Comparison of ENCODE assay signal across 8 cellular contexts in the genomic region with DNA sequence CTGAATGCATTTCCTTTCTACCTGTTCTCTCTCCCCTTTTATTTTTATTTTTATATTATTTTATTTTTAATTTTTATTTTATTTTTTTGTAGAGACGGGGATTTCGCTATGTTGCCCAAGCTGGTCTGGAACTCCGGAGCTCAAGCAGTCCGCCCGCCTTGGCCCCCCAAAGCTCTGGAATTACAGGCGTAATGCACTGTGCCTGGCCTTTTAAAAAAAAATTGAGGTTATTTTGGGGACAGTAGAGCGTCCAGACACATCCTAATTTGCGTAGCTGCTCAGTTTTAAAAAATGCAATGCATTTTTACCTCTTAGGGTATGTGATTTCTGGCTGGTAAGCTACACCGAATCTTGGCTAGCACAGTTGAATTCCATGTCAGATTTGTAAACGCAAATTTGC. TPM values are rescaled to one million over a fixed set of nuclear protein-coding genes. Genes with fewer than 3 reads are reported as not detected.
A peak's percentile ranks its signal among the peaks of the same experiment; 100 is the strongest.
DNase-seq lines count a peak whose midpoint lies in the region; ATAC-seq and TF ChIP-seq lines count a peak whose summit lies in the region.
"Not testable (repeated sequence)": the region's sequence is repeated elsewhere in the genome, so short reads cannot be mapped to it uniquely, and the experiment has no call there.
"Had no signal": no experiment of that assay in that cellular context is flagged by ENCODE, and none has a peak within 500 bp of the region (broad histone marks: within the 10 kb centered on the region; RNA-seq: fewer than 3 reads in every experiment).

No MANE protein-coding gene starts in this region.

- not testable (repeated sequence) for H3K27ac ChIP-seq in PC-3 (ENCODE audit: low read length)
- H3K27ac ChIP-seq in skin epidermis, result peak overlapping the region in 3 of 21 experiments; percentile 60 to 84 (median 64)

- BruUV-seq in PC-3 (replicated peaks; lab: Mats Ljungman, UMichigan), result not testable (repeated sequence)

- H3K9me2 ChIP-seq in PC-3 (replicated peaks; ENCODE audit: low read length), result not testable (repeated sequence)

- H3K9me3 Mint-ChIP-seq in activated T-cell treated with anti-CD3 and anti-CD28 coated beads, Interleukin-2, amount 50 U/mL, for 4 hours, result not testable (repeated sequence)

- H3K9ac ChIP-seq in PC-3 (ENCODE audit: low read length), result not testable (repeated sequence)

- DNase-seq in PC-3; activated T-cell treated with anti-CD3 and anti-CD28 coated beads, Interleukin-2, amount 50 U/mL, for 4 hours: not testable (repeated sequence)
- DNase-seq in choroid plexus epithelial cell (ENCODE audit: low read depth) (peak; percentile 15), left cardiac atrium (peak; percentile 20), mucosa of descending colon (peak; percentile 10 to 42 (median 36))

- not testable (repeated sequence) for H4K20me1 ChIP-seq in PC-3 (ENCODE audit: low read length)

- intact Hi-C loops in PC-3 (cut with micrococcal nuclease); left cardiac atrium (cut with DNase I); mucosa of descending colon (cut with DNase I, micrococcal nuclease): not testable (repeated sequence)

- not testable (repeated sequence) for H3K4me1 Mint-ChIP-seq in activated T-cell treated with anti-CD3 and anti-CD28 coated beads, Interleukin-2, amount 50 U/mL, for 4 hours (ENCODE audit: low read depth)

- not testable (repeated sequence) for H3K4me1 ChIP-seq in PC-3 (ENCODE audit: insufficient read depth, low read length); mucosa of descending colon (ENCODE audit: low read depth)

- H3K4me3 Mint-ChIP-seq in activated T-cell treated with anti-CD3 and anti-CD28 coated beads, Interleukin-2, amount 50 U/mL, for 4 hours, result peak overlapping the region; percentile 58

- H3K4me2 ChIP-seq in PC-3 (ENCODE audit: low read length), result peak overlapping the region; percentile 70

- H3K36me3 Mint-ChIP-seq in activated T-cell treated with anti-CD3 and anti-CD28 coated beads, Interleukin-2, amount 50 U/mL, for 4 hours (ENCODE audit: insufficient read depth), result not testable (repeated sequence)

- not testable (repeated sequence) for TF ChIP-seq CTCF in GM12875 (IDR thresholded peaks at IDR 0.05; ENCODE audit: borderline replicate concordance, insufficient read depth, low read depth, low read length); PC-3 (conservative IDR thresholded peaks at IDR 0.05; ENCODE audit: low read depth, low read length); choroid plexus epithelial cell (conservative IDR thresholded peaks at IDR 0.05; ENCODE audit: low read depth, low read length); mucosa of descending colon (IDR thresholded peaks at IDR 0.05)

- POLR2A ChIA-PET in PC-3 (lab: Charles Lee; ENCODE audit: unreplicated experiment), result not testable (repeated sequence)

- not testable (repeated sequence) for H3K9me3 ChIP-seq in PC-3 (ENCODE audit: low read length); mucosa of descending colon

- H3K79me2 ChIP-seq in PC-3 (ENCODE audit: low read length), result not testable (repeated sequence)

- H3K27me3 Mint-ChIP-seq in activated T-cell treated with anti-CD3 and anti-CD28 coated beads, Interleukin-2, amount 50 U/mL, for 4 hours (ENCODE audit: low read depth), result not testable (repeated sequence)

- not testable (repeated sequence) for H3K27me3 ChIP-seq in PC-3 (ENCODE audit: low read length)

- H2AFZ ChIP-seq in PC-3 (ENCODE audit: low read length), result not testable (repeated sequence)

- H3F3A ChIP-seq in PC-3 (ENCODE audit: low read length, unreplicated experiment), result not testable (repeated sequence)

- not testable (repeated sequence) for H3K36me3 ChIP-seq in PC-3 (ENCODE audit: low read depth, low read length); mucosa of descending colon (ENCODE audit: low read depth)

- ATAC-seq in PC-3; activated T-cell treated with anti-CD3 and anti-CD28 coated beads, Interleukin-2, amount 50 U/mL, for 4 hours; left cardiac atrium; mucosa of descending colon: not testable (repeated sequence)

- peak overlapping the region; percentile 46 for H3K4me3 ChIP-seq in GM12875 (ENCODE audit: low read depth, low read length)
- peak overlapping the region; percentile 63 for H3K4me3 ChIP-seq in PC-3 (ENCODE audit: low read length)
- peak overlapping the region; percentile 48 for H3K4me3 ChIP-seq in choroid plexus epithelial cell (ENCODE audit: low read depth, low read length)
- not testable (repeated sequence) for H3K4me3 ChIP-seq in mucosa of descending colon
- H3K4me3 ChIP-seq in skin epidermis, result peak overlapping the region; percentile 60 to 79 (median 67)

- CTCF ChIA-PET in PC-3 (lab: Charles Lee), result not testable (repeated sequence)

RNA-seq across cellular contexts. Expression of gene SPDYE8, which starts 23.1 kb away (rescaled TPM):
- total RNA-seq in PC-3 (2014; rRNA removed) (not detected in 2 replicates), left cardiac atrium (not detected), mucosa of descending colon (not detected)
- total RNA-seq in activated T-cell treated with anti-CD3 and anti-CD28 coated beads, Interleukin-2, amount 50 U/mL, for 4 hours, result not detected
- total RNA-seq: endothelial cell of umbilical vein had no signal

RNA-seq across cellular contexts. Expression of gene TRIM74, which starts 37.2 kb away (rescaled TPM):
- total RNA-seq in PC-3 (2014; rRNA removed), result 0.23 TPM in 1 of 2 replicates, not detected in the other
- total RNA-seq in activated T-cell treated with anti-CD3 and anti-CD28 coated beads, Interleukin-2, amount 50 U/mL, for 4 hours, result under 1 TPM in 2 of 3 donors, not detected in 1; 0.38 to 0.79 TPM
- under 1 TPM in 1 of 2 donors, not detected in 1; 0.41 TPM for total RNA-seq in left cardiac atrium
- total RNA-seq in mucosa of descending colon, result under 1 TPM; 0.43 to 0.95 (median 0.90) TPM

RNA-seq across cellular contexts. Expression of gene SPDYE11, which starts 51.2 kb away (rescaled TPM):
- not detected in 2 replicates for total RNA-seq in PC-3 (2014; rRNA removed)
- total RNA-seq in activated T-cell treated with anti-CD3 and anti-CD28 coated beads, Interleukin-2, amount 50 U/mL, for 4 hours, result not detected
- total RNA-seq in left cardiac atrium, result not detected
- total RNA-seq in mucosa of descending colon, result not detected
- total RNA-seq: endothelial cell of umbilical vein had no signal
